18 cellular contexts compared by ENCODE assay signal in the genomic region with DNA sequence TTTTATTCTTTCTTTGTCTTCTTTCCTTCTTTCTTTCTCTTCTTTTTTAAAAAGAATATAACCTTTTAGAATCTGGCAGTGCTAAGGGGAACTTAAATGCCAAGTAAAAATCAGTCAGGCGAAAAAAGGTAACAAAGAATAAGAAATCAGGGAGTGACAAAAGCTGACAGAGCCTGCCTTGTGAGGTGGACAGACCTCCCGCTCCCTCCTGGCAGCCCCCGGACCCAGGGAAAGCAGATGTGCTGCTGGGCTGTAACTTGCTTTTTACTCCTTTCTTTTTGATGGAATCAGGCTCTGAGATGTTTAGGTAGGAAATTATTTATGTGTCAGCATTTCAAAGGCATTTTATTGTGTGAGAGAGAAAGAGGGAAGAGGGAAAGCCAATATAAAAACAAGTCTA.
DNase-seq lines count a peak whose midpoint lies in the region; ATAC-seq and TF ChIP-seq lines count a peak whose summit lies in the region.
"Had no signal": no experiment of that assay in that cellular context is flagged by ENCODE, and none has a peak within 500 bp of the region (broad histone marks: within the 10 kb centered on the region; RNA-seq: fewer than 3 reads in every experiment).

No MANE protein-coding gene starts in this region.

- peaks cover 29% of the 10 kb centered on the region for H3F3A ChIP-seq in neural progenitor cell (ENCODE audit: low read depth)

- H3K27ac ChIP-seq in SJSA1 = peak overlapping the region; percentile 45
- peak overlapping the region; percentile 64 for H3K27ac ChIP-seq in neural progenitor cell
- no peak overlapping the region for H3K27ac ChIP-seq in mesendoderm (ENCODE audit: low read depth, low read length)
- H3K27ac ChIP-seq: BLaER1 treated with 17β-estradiol and CSF1 and Interleukin-3, amounts not matched to agents 10 nM and 100 nM had no signal

- H2BK15ac ChIP-seq in mesendoderm (replicated peaks; ENCODE audit: low read depth) = no peak overlapping the region

- H3K36me3 ChIP-seq in SJSA1 (peaks cover 22% of the 10 kb centered on the region), neural progenitor cell (peaks cover 11% of the 10 kb centered on the region), mesendoderm (ENCODE audit: control insufficient read depth, insufficient read depth, low read length) (no peaks in the 10 kb centered on the region)

- H3K4me1 ChIP-seq in SJSA1 (replicated peaks) (peaks cover 33% of the 10 kb centered on the region), neural progenitor cell (peaks cover 44% of the 10 kb centered on the region), mesendoderm (ENCODE audit: control insufficient read depth, low read depth, low read length) (no peaks in the 10 kb centered on the region)

- no peaks in the 10 kb centered on the region for H3K9me3 Mint-ChIP-seq in activated CD8-positive, alpha-beta T cell treated with anti-CD3 and anti-CD28 coated beads for 36 hours
- H3K9me3 Mint-ChIP-seq in activated CD8-positive, alpha-beta T cell treated with anti-CD3 and anti-CD28 coated beads, Interleukin-2, amount 10 ng/mL, durations not matched to agents 7 days and 5 days (ENCODE audit: insufficient read depth) = no peaks in the 10 kb centered on the region
- H3K9me3 Mint-ChIP-seq in glutamatergic neuron (ENCODE audit: unreplicated experiment) (peaks cover 9% of the 10 kb centered on the region), neural progenitor cell (no peaks in the 10 kb centered on the region)
- no peaks in the 10 kb centered on the region for H3K9me3 Mint-ChIP-seq in stimulated activated naive B cell treated with anti-CD40 and anti-IgM and Interleukin-4, amounts not matched to agents 10 μg/mL and 1 μg/mL and 100 μg/mL, for 72 hours
- H3K9me3 Mint-ChIP-seq: HFFc6 had no signal

- H3K4ac ChIP-seq in mesendoderm (ENCODE audit: low read depth, low read length) = no peak overlapping the region

- H2AK5ac ChIP-seq in mesendoderm (ENCODE audit: low read length) = no peak overlapping the region

- H3K23ac ChIP-seq in mesendoderm (ENCODE audit: low read length) = no peak overlapping the region

- H3K27ac Mint-ChIP-seq in activated CD8-positive, alpha-beta T cell treated with anti-CD3 and anti-CD28 coated beads for 36 hours = peak overlapping the region; percentile 48
- H3K27ac Mint-ChIP-seq in activated CD8-positive, alpha-beta T cell treated with anti-CD3 and anti-CD28 coated beads, Interleukin-2, amount 10 ng/mL, durations not matched to agents 7 days and 5 days = no peak overlapping the region
- H3K27ac Mint-ChIP-seq in glutamatergic neuron (ENCODE audit: unreplicated experiment) = peak overlapping the region; percentile 76
- peak overlapping the region; percentile 85 for H3K27ac Mint-ChIP-seq in neural progenitor cell
- H3K27ac Mint-ChIP-seq in stimulated activated naive B cell treated with anti-CD40 and anti-IgM and Interleukin-4, amounts not matched to agents 10 μg/mL and 1 μg/mL and 100 μg/mL, for 72 hours = no peak overlapping the region
- H3K27ac Mint-ChIP-seq: HFFc6 had no signal

- no peak overlapping the region for H3K56ac ChIP-seq in mesendoderm (ENCODE audit: low read length)

- no peak overlapping the region for H2BK5ac ChIP-seq in mesendoderm (ENCODE audit: low read length)

- no peak for ATAC-seq in activated CD8-positive, alpha-beta T cell treated with anti-CD3 and anti-CD28 coated beads for 36 hours
- no peak for ATAC-seq in activated CD8-positive, alpha-beta T cell treated with anti-CD3 and anti-CD28 coated beads, Interleukin-2, amount 10 ng/mL, durations not matched to agents 7 days and 5 days
- no peak for ATAC-seq in stimulated activated naive B cell treated with anti-CD40 and anti-IgM and Interleukin-4, amounts not matched to agents 10 μg/mL and 1 μg/mL and 100 μg/mL, for 72 hours (replicated peaks)
- ATAC-seq: Right ventricle myocardium inferior had no signal

- no CpG with 5 or more reads among the region's 3 CpGs for WGBS in mesendoderm (ENCODE audit: extremely low coverage, insufficient coverage, low lambda C conversion rate)

- no peak for DNase-seq in activated CD8-positive, alpha-beta T cell treated with anti-CD3 and anti-CD28 coated beads for 36 hours
- DNase-seq in activated CD8-positive, alpha-beta T cell treated with anti-CD3 and anti-CD28 coated beads, Interleukin-2, amount 10 ng/mL, durations not matched to agents 7 days and 5 days = no peak
- DNase-seq in SJSA1 (ENCODE audit: low read depth in 1 of 2, low spot score in 2 of 2) (peak in 1 of 2 experiments; percentile 36), glutamatergic neuron (no peak), neural progenitor cell (ENCODE audit: low spot score) (peak; percentile 76), mesendoderm (no peak)
- no peak for DNase-seq in stimulated activated naive B cell treated with anti-CD40 and anti-IgM and Interleukin-4, amounts not matched to agents 10 μg/mL and 1 μg/mL and 100 μg/mL, for 72 hours
- DNase-seq in central memory CD4-positive, alpha-beta T cell = no peak
- DNase-seq: 8988T, COR-L47, DMS153, HFFc6, Karpas-422, NCI-H1105 treated with DMSO at 0.1 percent for 48 hours, NCI-H187, NCI-H2171 had no signal

- no peak overlapping the region for H2BK120ac ChIP-seq in mesendoderm (ENCODE audit: low read depth, low read length)

- H3K27me3 ChIP-seq in SJSA1 (replicated peaks) (no peaks in the 10 kb centered on the region), neural progenitor cell (no peaks in the 10 kb centered on the region), mesendoderm (ENCODE audit: insufficient read depth, low read length, poor library complexity) (no peaks in the 10 kb centered on the region)
- H3K27me3 ChIP-seq: BLaER1 treated with 17β-estradiol and CSF1 and Interleukin-3, amounts not matched to agents 10 nM and 100 nM had no signal

- no peaks in the 10 kb centered on the region for H3K79me2 ChIP-seq in neural progenitor cell (ENCODE audit: low read depth)
- no peaks in the 10 kb centered on the region for H3K79me2 ChIP-seq in mesendoderm (ENCODE audit: control insufficient read depth, insufficient read depth, low read length)

- CTCF ChIA-PET in activated CD8-positive, alpha-beta T cell treated with anti-CD3 and anti-CD28 coated beads for 36 hours (lab: Charles Lee) = no interaction called here
- CTCF ChIA-PET in activated CD8-positive, alpha-beta T cell treated with anti-CD3 and anti-CD28 coated beads, Interleukin-2, amount 10 ng/mL, durations not matched to agents 7 days and 5 days (lab: Charles Lee) = interaction anchor here (1.3 kb wide), 1 partner anchor 442 kb away, joined by 4 read pairs; a partner anchor contains a TSS

- no peak overlapping the region for H4K8ac ChIP-seq in mesendoderm (ENCODE audit: low read depth, low read length)

- no peak overlapping the region for H3K4me3 Mint-ChIP-seq in activated CD8-positive, alpha-beta T cell treated with anti-CD3 and anti-CD28 coated beads for 36 hours
- H3K4me3 Mint-ChIP-seq in activated CD8-positive, alpha-beta T cell treated with anti-CD3 and anti-CD28 coated beads, Interleukin-2, amount 10 ng/mL, durations not matched to agents 7 days and 5 days = no peak overlapping the region
- no peak overlapping the region for H3K4me3 Mint-ChIP-seq in glutamatergic neuron (ENCODE audit: unreplicated experiment)
- peak overlapping the region; percentile 39 for H3K4me3 Mint-ChIP-seq in neural progenitor cell
- H3K4me3 Mint-ChIP-seq in stimulated activated naive B cell treated with anti-CD40 and anti-IgM and Interleukin-4, amounts not matched to agents 10 μg/mL and 1 μg/mL and 100 μg/mL, for 72 hours = no peak overlapping the region
- H3K4me3 Mint-ChIP-seq: HFFc6 had no signal

- peak overlapping the region; percentile 67 for H3K4me2 ChIP-seq in neural progenitor cell
- no peak overlapping the region for H3K4me2 ChIP-seq in mesendoderm (ENCODE audit: low read length)
- H3K4me2 ChIP-seq: BLaER1 treated with 17β-estradiol and CSF1 and Interleukin-3, amounts not matched to agents 10 nM and 100 nM had no signal

- H3K9ac ChIP-seq in neural progenitor cell = no peak overlapping the region
- H3K9ac ChIP-seq in mesendoderm (ENCODE audit: low read length) = no peak overlapping the region
- H3K9ac ChIP-seq: BLaER1 treated with 17β-estradiol and CSF1 and Interleukin-3, amounts not matched to agents 10 nM and 100 nM had no signal

- no peak overlapping the region for H4K5ac ChIP-seq in mesendoderm (ENCODE audit: low read length)

- H3K9me3 ChIP-seq in SJSA1 (replicated peaks) (no peaks in the 10 kb centered on the region), neural progenitor cell (ENCODE audit: low read depth) (no peaks in the 10 kb centered on the region)
- H3K9me3 ChIP-seq: BLaER1 treated with 17β-estradiol and CSF1 and Interleukin-3, amounts not matched to agents 10 nM and 100 nM had no signal

- no peak overlapping the region for H3K18ac ChIP-seq in mesendoderm (ENCODE audit: low read length)

- H3K4me3 ChIP-seq in SJSA1 (no peak overlapping the region), neural progenitor cell (peak overlapping the region; percentile 22), mesendoderm (ENCODE audit: low read length) (no peak overlapping the region)
- H3K4me3 ChIP-seq: BLaER1 treated with 17β-estradiol and CSF1 and Interleukin-3, amounts not matched to agents 10 nM and 100 nM had no signal

- POLR2A ChIA-PET in activated CD8-positive, alpha-beta T cell treated with anti-CD3 and anti-CD28 coated beads for 36 hours (lab: Charles Lee) = interaction anchor here (0.9 to 1.7 kb wide), 2 partner anchors 8 to 339 kb away, joined by 3 to 6 read pairs; no protein-coding TSS in a partner anchor
- POLR2A ChIA-PET in activated CD8-positive, alpha-beta T cell treated with anti-CD3 and anti-CD28 coated beads, Interleukin-2, amount 10 ng/mL, durations not matched to agents 7 days and 5 days (lab: Charles Lee) = no interaction called here

- no peaks in the 10 kb centered on the region for H3K27me3 Mint-ChIP-seq in activated CD8-positive, alpha-beta T cell treated with anti-CD3 and anti-CD28 coated beads for 36 hours
- H3K27me3 Mint-ChIP-seq in activated CD8-positive, alpha-beta T cell treated with anti-CD3 and anti-CD28 coated beads, Interleukin-2, amount 10 ng/mL, durations not matched to agents 7 days and 5 days (ENCODE audit: low read depth) = no peaks in the 10 kb centered on the region
- H3K27me3 Mint-ChIP-seq in glutamatergic neuron (ENCODE audit: unreplicated experiment) (no peaks in the 10 kb centered on the region), neural progenitor cell (ENCODE audit: insufficient read depth, low read depth) (no peaks in the 10 kb centered on the region)
- H3K27me3 Mint-ChIP-seq in stimulated activated naive B cell treated with anti-CD40 and anti-IgM and Interleukin-4, amounts not matched to agents 10 μg/mL and 1 μg/mL and 100 μg/mL, for 72 hours = no peaks in the 10 kb centered on the region

- no peaks in the 10 kb centered on the region for H3K79me1 ChIP-seq in mesendoderm (ENCODE audit: low read length)

- TF ChIP-seq CTCF in activated CD8-positive, alpha-beta T cell treated with anti-CD3 and anti-CD28 coated beads for 36 hours (IDR thresholded peaks at IDR 0.05) = no peak
- TF ChIP-seq CTCF in glutamatergic neuron (IDR thresholded peaks at IDR 0.05; ENCODE audit: partially characterized antibody, unreplicated experiment) (no peak), neural progenitor cell (IDR thresholded peaks at IDR 0.05) (no peak)

- H3K36me3 Mint-ChIP-seq in activated CD8-positive, alpha-beta T cell treated with anti-CD3 and anti-CD28 coated beads for 36 hours (ENCODE audit: low read depth) = peaks cover 68% of the 10 kb centered on the region
- peaks cover 50% of the 10 kb centered on the region for H3K36me3 Mint-ChIP-seq in activated CD8-positive, alpha-beta T cell treated with anti-CD3 and anti-CD28 coated beads, Interleukin-2, amount 10 ng/mL, durations not matched to agents 7 days and 5 days (ENCODE audit: low read depth)
- H3K36me3 Mint-ChIP-seq in glutamatergic neuron (ENCODE audit: unreplicated experiment) = no peaks in the 10 kb centered on the region
- H3K36me3 Mint-ChIP-seq in neural progenitor cell = peaks cover 29% of the 10 kb centered on the region
- peaks cover 22 to 35% of the 10 kb centered on the region in 2 donors for H3K36me3 Mint-ChIP-seq in stimulated activated naive B cell treated with anti-CD40 and anti-IgM and Interleukin-4, amounts not matched to agents 10 μg/mL and 1 μg/mL and 100 μg/mL, for 72 hours

- no peaks in the 10 kb centered on the region for H4K20me1 ChIP-seq in neural progenitor cell (ENCODE audit: low read depth)
- H4K20me1 ChIP-seq: BLaER1 treated with 17β-estradiol and CSF1 and Interleukin-3, amounts not matched to agents 10 nM and 100 nM had no signal

- intact Hi-C loops in activated CD8-positive, alpha-beta T cell treated with anti-CD3 and anti-CD28 coated beads for 36 hours (cut with micrococcal nuclease) = no loop called here

- no peak overlapping the region for H2AFZ ChIP-seq in neural progenitor cell (replicated peaks)

- peaks cover 22% of the 10 kb centered on the region for H3K4me1 Mint-ChIP-seq in activated CD8-positive, alpha-beta T cell treated with anti-CD3 and anti-CD28 coated beads for 36 hours (ENCODE audit: low read depth)
- peaks cover 19% of the 10 kb centered on the region for H3K4me1 Mint-ChIP-seq in activated CD8-positive, alpha-beta T cell treated with anti-CD3 and anti-CD28 coated beads, Interleukin-2, amount 10 ng/mL, durations not matched to agents 7 days and 5 days (ENCODE audit: low read depth)
- H3K4me1 Mint-ChIP-seq in glutamatergic neuron (ENCODE audit: low read depth, unreplicated experiment) (peaks cover 12% of the 10 kb centered on the region), neural progenitor cell (peaks cover 45% of the 10 kb centered on the region)
- H3K4me1 Mint-ChIP-seq in stimulated activated naive B cell treated with anti-CD40 and anti-IgM and Interleukin-4, amounts not matched to agents 10 μg/mL and 1 μg/mL and 100 μg/mL, for 72 hours = peaks cover 0 to 6% of the 10 kb centered on the region in 2 donors

Comparison
In these comparisons a context has a peak if more than half of its experiments do, and no peak if none do; other contexts are left out.
1. H3K27ac Mint-ChIP-seq: peak in activated CD8-positive, alpha-beta T cell treated with anti-CD3 and anti-CD28 coated beads for 36 hours (single experiment), glutamatergic neuron (single experiment) and neural progenitor cell (single experiment); none in activated CD8-positive, alpha-beta T cell treated with anti-CD3 and anti-CD28 coated beads, Interleukin-2, amount 10 ng/mL, durations not matched to agents 7 days and 5 days (single experiment) and stimulated activated naive B cell treated with anti-CD40 and anti-IgM and Interleukin-4, amounts not matched to agents 10 μg/mL and 1 μg/mL and 100 μg/mL, for 72 hours (single experiment).